In the genomic region with DNA sequence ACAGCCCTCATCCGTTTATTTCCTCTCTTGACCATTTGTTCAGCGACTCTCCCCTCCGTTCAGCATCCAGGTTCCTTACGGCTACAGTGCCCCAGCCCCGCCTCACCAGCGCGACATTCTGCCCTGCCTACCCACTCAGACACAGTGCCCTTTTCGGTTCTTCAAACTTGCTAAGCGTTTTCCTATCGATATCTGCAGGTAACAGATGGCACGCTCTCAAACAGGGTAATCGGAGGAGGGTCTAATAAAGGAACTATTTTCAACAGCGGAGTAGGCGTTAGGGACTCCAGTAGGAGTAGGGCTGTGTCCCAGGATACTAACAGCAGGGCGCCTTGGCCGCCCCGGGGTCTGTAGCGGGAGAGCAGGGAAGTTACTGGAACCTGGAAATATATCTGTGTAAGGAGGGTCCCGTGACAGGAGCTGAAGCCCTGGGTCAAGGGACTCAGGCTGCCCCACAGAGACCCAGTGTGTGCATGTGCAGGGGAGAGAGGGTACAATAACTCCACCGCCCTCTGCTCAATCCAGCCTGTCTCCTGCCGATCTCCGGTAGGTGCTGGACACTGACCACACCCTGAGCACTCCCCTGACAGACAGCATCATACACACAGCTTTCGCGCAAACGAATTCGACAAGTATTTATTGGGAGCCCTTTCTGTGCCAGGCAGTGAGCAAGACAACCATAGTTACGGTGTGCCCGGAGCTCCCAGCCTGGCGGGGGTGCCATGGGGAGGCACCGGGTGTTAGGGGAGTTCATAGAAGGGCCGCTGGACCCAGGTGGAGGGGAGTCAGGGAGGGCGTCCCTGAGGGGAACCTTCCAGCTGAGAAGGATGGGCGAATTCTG, we compare ENCODE assay signal across 8 cellular contexts. TPM values are rescaled to one million over a fixed set of nuclear protein-coding genes. Genes with fewer than 3 reads are reported as not detected.
DNase-seq lines count a peak whose midpoint lies in the region; ATAC-seq, FAIRE-seq and TF ChIP-seq lines count a peak whose summit lies in the region.

No MANE protein-coding gene starts in this region.

- no peaks in the 10 kb centered on the region for H4K20me1 ChIP-seq in OCI-LY7 (ENCODE audit: insufficient read depth, low read length)

- H2AFZ ChIP-seq in OCI-LY7 (ENCODE audit: low read length), result no peak overlapping the region

- H3K9me3 Mint-ChIP-seq in activated T-helper 1 cell treated with anti-CD3 and anti-CD28 coated beads, Interleukin-12 subunit alpha, Interleukin-12 subunit beta, Interleukin-2, Interleukin-4 antibody, amounts not matched to agents 30 ng/mL and 10 ng/mL and 1 ng/mL, durations not matched to agents 14 hours and 24 hours and 36 hours, result peaks cover 3% of the 10 kb centered on the region
- H3K9me3 Mint-ChIP-seq in type B pancreatic cell, result peaks cover 7% of the 10 kb centered on the region

- 24 to 38% (median 29%) methylated on average over 22 to 33 of the region's 33 CpGs for WGBS in heart left ventricle, 4 donors

- no peak overlapping the region for H3K9ac ChIP-seq in kidney (ENCODE audit: low read length in 2 of 2)

- TF ChIP-seq CTCF in heart left ventricle (IDR thresholded peaks at IDR 0.05), result no peak
- no peak for TF ChIP-seq CTCF in kidney epithelial cell (IDR thresholded peaks at IDR 0.05; ENCODE audit: insufficient read depth, low read length, poor library complexity, severe bottlenecking)
- no peak for TF ChIP-seq CTCF in type B pancreatic cell (conservative IDR thresholded peaks at IDR 0.05)
- TF ChIP-seq CTCF in kidney (IDR thresholded peaks at IDR 0.05; ENCODE audit: borderline replicate concordance, extremely low read depth, insufficient read depth), result no peak
- TF ChIP-seq CTCF in OCI-LY7 (conservative IDR thresholded peaks at IDR 0.05; ENCODE audit: low read length), result no peak

- H3K27ac Mint-ChIP-seq in activated T-helper 1 cell treated with anti-CD3 and anti-CD28 coated beads, Interleukin-12 subunit alpha, Interleukin-12 subunit beta, Interleukin-2, Interleukin-4 antibody, amounts not matched to agents 30 ng/mL and 10 ng/mL and 1 ng/mL, durations not matched to agents 14 hours and 24 hours and 36 hours, result peak overlapping the region; percentile 65
- peak overlapping the region; percentile 77 for H3K27ac Mint-ChIP-seq in type B pancreatic cell

- no peak overlapping the region for H3K4me2 ChIP-seq in OCI-LY7 (ENCODE audit: low read length)

- FAIRE-seq in kidney (lab: Jason Lieb, UNC), result no peak

- no peaks in the 10 kb centered on the region for H3K9me2 ChIP-seq in OCI-LY7 (ENCODE audit: insufficient read depth, low read length)

- H3K4me1 ChIP-seq in heart left ventricle, result peaks cover 0 to 31% (median 16%) of the 10 kb centered on the region in 12 donors
- peaks cover 0 to 10% of the 10 kb centered on the region in 2 donors for H3K4me1 ChIP-seq in kidney (ENCODE audit: control insufficient read depth in 1 of 2, insufficient read depth in 1 of 2, low read depth in 1 of 2, low read length in 2 of 2)
- H3K4me1 ChIP-seq in OCI-LY7 (ENCODE audit: insufficient read depth, low read length, poor library complexity, severe bottlenecking), result no peaks in the 10 kb centered on the region

- ATAC-seq in heart left ventricle (no peak), Right ventricle myocardium inferior (no peak)

- peaks cover 6% of the 10 kb centered on the region for H3K36me3 Mint-ChIP-seq in activated T-helper 1 cell treated with anti-CD3 and anti-CD28 coated beads, Interleukin-12 subunit alpha, Interleukin-12 subunit beta, Interleukin-2, Interleukin-4 antibody, amounts not matched to agents 30 ng/mL and 10 ng/mL and 1 ng/mL, durations not matched to agents 14 hours and 24 hours and 36 hours (ENCODE audit: low read depth)
- H3K36me3 Mint-ChIP-seq in type B pancreatic cell, result peaks cover 7% of the 10 kb centered on the region

- no peaks in the 10 kb centered on the region for H3K79me2 ChIP-seq in OCI-LY7 (ENCODE audit: insufficient read depth, low read depth, low read length)

- intact Hi-C loops in heart left ventricle (cut with DNase I) (no loop called here), Right ventricle myocardium inferior (cut with DNase I) (no loop called here), kidney (cut with DNase I) (no loop called here), OCI-LY7 (cut with micrococcal nuclease; ENCODE audit: unreplicated experiment) (no loop called here)
- intact Hi-C loops in activated T-helper 1 cell treated with anti-CD3 and anti-CD28 coated beads, Interleukin-12 subunit alpha, Interleukin-12 subunit beta, Interleukin-2, Interleukin-4 antibody, amounts not matched to agents 30 ng/mL and 10 ng/mL and 1 ng/mL, durations not matched to agents 14 hours and 24 hours and 36 hours (cut with micrococcal nuclease), result no loop called here

- H3K4me3 Mint-ChIP-seq in activated T-helper 1 cell treated with anti-CD3 and anti-CD28 coated beads, Interleukin-12 subunit alpha, Interleukin-12 subunit beta, Interleukin-2, Interleukin-4 antibody, amounts not matched to agents 30 ng/mL and 10 ng/mL and 1 ng/mL, durations not matched to agents 14 hours and 24 hours and 36 hours, result peak overlapping the region; percentile 80
- peak overlapping the region; percentile 88 for H3K4me3 Mint-ChIP-seq in type B pancreatic cell

- no peaks in the 10 kb centered on the region for H3K36me3 ChIP-seq in heart left ventricle
- no peaks in the 10 kb centered on the region for H3K36me3 ChIP-seq in kidney epithelial cell (ENCODE audit: control insufficient read depth, insufficient read depth, low read length)
- no peaks in the 10 kb centered on the region for H3K36me3 ChIP-seq in kidney (ENCODE audit: control insufficient read depth in 1 of 2, insufficient read depth in 2 of 2, low read length in 2 of 2)
- no peaks in the 10 kb centered on the region for H3K36me3 ChIP-seq in OCI-LY7 (ENCODE audit: insufficient read depth, low read length)

- POLR2A ChIA-PET in OCI-LY7 (lab: Charles Lee), result interaction anchor here (1.1 kb wide), 1 partner anchor 25 kb away, joined by 3 read pairs; no protein-coding TSS in a partner anchor

- no peak for TF ChIP-seq POLR2A in heart left ventricle (IDR thresholded peaks at IDR 0.05)

- peaks cover 58% of the 10 kb centered on the region for H3K27me3 Mint-ChIP-seq in activated T-helper 1 cell treated with anti-CD3 and anti-CD28 coated beads, Interleukin-12 subunit alpha, Interleukin-12 subunit beta, Interleukin-2, Interleukin-4 antibody, amounts not matched to agents 30 ng/mL and 10 ng/mL and 1 ng/mL, durations not matched to agents 14 hours and 24 hours and 36 hours (ENCODE audit: insufficient read depth)
- peaks cover 63% of the 10 kb centered on the region for H3K27me3 Mint-ChIP-seq in type B pancreatic cell

- peaks cover 0 to 39% (median 14%) of the 10 kb centered on the region in 9 donors for H3K27me3 ChIP-seq in heart left ventricle
- H3K27me3 ChIP-seq in kidney epithelial cell (ENCODE audit: control insufficient read depth, insufficient read depth, low read length), result peaks cover 51% of the 10 kb centered on the region

- BruUV-seq in OCI-LY7 (replicated peaks; lab: Mats Ljungman, UMichigan), result no TSS peak

- H3K4me1 Mint-ChIP-seq in activated T-helper 1 cell treated with anti-CD3 and anti-CD28 coated beads, Interleukin-12 subunit alpha, Interleukin-12 subunit beta, Interleukin-2, Interleukin-4 antibody, amounts not matched to agents 30 ng/mL and 10 ng/mL and 1 ng/mL, durations not matched to agents 14 hours and 24 hours and 36 hours (ENCODE audit: low read depth), result peaks cover 20% of the 10 kb centered on the region
- peaks cover 6% of the 10 kb centered on the region for H3K4me1 Mint-ChIP-seq in type B pancreatic cell (ENCODE audit: unreplicated experiment)

- peak overlapping the region in 1 of 12 donors; percentile 14 for H3K27ac ChIP-seq in heart left ventricle
- H3K27ac ChIP-seq in kidney (ENCODE audit: low read depth in 2 of 2, low read length in 2 of 2), result no peak overlapping the region
- no peak overlapping the region for H3K27ac ChIP-seq in OCI-LY7 (ENCODE audit: low read depth, low read length, poor library complexity, severe bottlenecking)

- DNase-seq in heart left ventricle (peak in 2 of 5 donors; percentile 10 to 13), Right ventricle myocardium inferior (ENCODE audit: missing footprints) (no peak), kidney epithelial cell (ENCODE audit: low read depth) (no peak), type B pancreatic cell (ENCODE audit: extremely low spot score, unreplicated experiment) (no peak), kidney (no peak), OCI-LY7 (ENCODE audit: low spot score) (no peak), GM03348 (ENCODE audit: low spot score) (no peak)
- no peak for DNase-seq in activated T-helper 1 cell treated with anti-CD3 and anti-CD28 coated beads, Interleukin-12 subunit alpha, Interleukin-12 subunit beta, Interleukin-2, Interleukin-4 antibody, amounts not matched to agents 30 ng/mL and 10 ng/mL and 1 ng/mL, durations not matched to agents 14 hours and 24 hours and 36 hours (ENCODE audit: low spot score)

- H3K9me3 ChIP-seq in heart left ventricle (peaks cover 0 to 9% (median 4%) of the 10 kb centered on the region in 12 donors), kidney (ENCODE audit: control insufficient read depth in 1 of 2, low read length in 2 of 2) (no peaks in the 10 kb centered on the region), OCI-LY7 (ENCODE audit: low read length) (no peaks in the 10 kb centered on the region)

- CTCF ChIA-PET in OCI-LY7 (lab: Charles Lee; ENCODE audit: unreplicated experiment), result no interaction called here

- H3K4me3 ChIP-seq in heart left ventricle (peak overlapping the region in 10 of 12 donors; percentile 24 to 59 (median 46)), kidney epithelial cell (ENCODE audit: low read depth, low read length) (peak overlapping the region; percentile 22), kidney (ENCODE audit: low read length in 2 of 2) (peak overlapping the region in 1 of 2 donors; percentile 25), OCI-LY7 (ENCODE audit: low read depth, low read length, poor library complexity, severe bottlenecking) (no peak overlapping the region)

RNA-seq across cellular contexts. Expression of gene KLHL35, which starts 2.1 kb away (rescaled TPM):
- total RNA-seq in heart left ventricle, result 1 to 10 TPM in 1 of 9 donors, under 1 TPM in 7, not detected in 1; 0.21 to 1.1 (median 0.45) TPM
- polyA plus RNA-seq in heart left ventricle, result under 1 TPM; 0.11 to 0.76 TPM
- 0.68 TPM for total RNA-seq in Right ventricle myocardium inferior
- 2.5 and 2.8 TPM in 2 replicates for total RNA-seq in activated T-helper 1 cell treated with anti-CD3 and anti-CD28 coated beads, Interleukin-12 subunit alpha, Interleukin-12 subunit beta, Interleukin-2, Interleukin-4 antibody, amounts not matched to agents 30 ng/mL and 10 ng/mL and 1 ng/mL, durations not matched to agents 14 hours and 24 hours and 36 hours
- total RNA-seq in kidney epithelial cell, result 1.5 and 6.8 TPM in 2 replicates
- 0.67 and 1.6 TPM in 2 replicates for total RNA-seq in type B pancreatic cell (ENCODE audit: low replicate concordance)
- 1.8 TPM for total RNA-seq in kidney
- polyA plus RNA-seq in kidney (ENCODE audit: insufficient read depth, low read depth, low replicate concordance), result 0.26 TPM
- not detected in 2 replicates for total RNA-seq in OCI-LY7 (2014; rRNA removed; shearing (Covaris generic))
- 0.21 TPM in 1 of 2 replicates, not detected in the other for total RNA-seq in OCI-LY7 (2022)

RNA-seq across cellular contexts. Expression of gene RPS3, which starts 31.6 kb away (rescaled TPM):
- total RNA-seq in heart left ventricle (1,000 to 10,000 TPM in 4 of 9 donors, 100 to 1,000 TPM in 5; 434 to 1,232 (median 990) TPM), Right ventricle myocardium inferior (972 TPM), kidney epithelial cell (2,045 and 2,896 TPM in 2 replicates), type B pancreatic cell (ENCODE audit: low replicate concordance) (3,170 and 3,442 TPM in 2 replicates), kidney (1,724 TPM), OCI-LY7 (2022) (4,392 and 4,414 TPM in 2 replicates)
- polyA plus RNA-seq in heart left ventricle (1,000 to 10,000 TPM in 1 of 2 donors, 100 to 1,000 TPM in 1; 761 to 2,100 TPM), kidney (ENCODE audit: insufficient read depth, low read depth, low replicate concordance) (1,510 TPM)
- total RNA-seq in activated T-helper 1 cell treated with anti-CD3 and anti-CD28 coated beads, Interleukin-12 subunit alpha, Interleukin-12 subunit beta, Interleukin-2, Interleukin-4 antibody, amounts not matched to agents 30 ng/mL and 10 ng/mL and 1 ng/mL, durations not matched to agents 14 hours and 24 hours and 36 hours, result 2,822 and 2,924 TPM in 2 replicates
- 3,268 and 3,417 TPM in 2 replicates for total RNA-seq in OCI-LY7 (2014; rRNA removed; shearing (Covaris generic))
